In the genomic region with DNA sequence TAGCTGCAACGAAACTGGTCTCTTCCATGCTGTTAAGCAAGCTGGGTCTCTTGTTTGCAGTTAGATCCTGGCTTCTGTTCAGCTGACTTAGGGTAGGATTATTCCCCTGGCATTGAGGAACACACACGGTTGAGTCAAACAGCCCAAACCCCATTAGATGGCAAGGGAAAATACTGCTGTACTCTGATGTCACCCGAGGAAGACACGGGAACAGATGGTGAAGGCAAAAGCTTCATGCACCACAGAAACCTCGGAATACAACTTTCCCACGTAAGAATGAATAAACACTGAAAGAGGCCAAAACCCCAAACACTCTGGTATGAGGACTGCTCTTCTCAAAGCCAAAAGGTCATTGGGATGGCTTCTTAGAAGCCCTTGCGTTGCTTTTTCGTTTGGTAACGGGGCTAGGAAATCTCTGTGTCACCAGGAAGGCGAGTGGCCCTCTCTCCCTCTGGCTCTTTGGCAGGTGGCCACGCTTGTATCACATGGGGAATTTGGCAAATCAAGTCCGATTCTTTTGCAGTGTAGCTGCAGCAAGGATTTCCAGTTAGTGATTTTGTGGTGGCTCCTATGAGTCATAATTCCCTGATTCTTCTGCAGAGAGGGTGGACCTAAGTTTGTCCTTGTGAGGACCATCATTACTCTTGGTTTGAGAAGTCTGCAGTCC, we compare ENCODE assay signal across 8 cellular contexts. TPM values are rescaled to one million over a fixed set of nuclear protein-coding genes. Genes with fewer than 3 reads are reported as not detected.
DNase-seq lines count a peak whose midpoint lies in the region; ATAC-seq and TF ChIP-seq lines count a peak whose summit lies in the region.

No MANE protein-coding gene starts in this region.

- H3K36me3 ChIP-seq in HEK293 (ENCODE audit: control insufficient read depth in 2 of 2, insufficient read depth in 1 of 2, low read length in 2 of 2) (no peaks in the 10 kb centered on the region), SJSA1 (no peaks in the 10 kb centered on the region), esophagus (ENCODE audit: control insufficient read depth in 2 of 2, insufficient read depth in 2 of 2, low read length in 1 of 2) (no peaks in the 10 kb centered on the region)

- peak; percentile 80 for DNase-seq in CD1c-positive myeloid dendritic cell (ENCODE audit: extremely low spot score)
- peak; percentile 81 to 86 for DNase-seq in SJSA1 (ENCODE audit: low read depth in 1 of 2, low spot score in 2 of 2)
- DNase-seq in nucleus accumbens (lab: John Stamatoyannopoulos, UW) = peak in 47 of 56 donors; percentile 3 to 81 (median 36)
- DNase-seq in NCI-H1436 treated with DMSO at 0.1 percent for 48 hours (lab: John Stamatoyannopoulos, UW) = no peak
- no peak for DNase-seq in NCI-H345 treated with DMSO at 0.1 percent for 48 hours (lab: John Stamatoyannopoulos, UW; ENCODE audit: unreplicated experiment)

- CTCF ChIA-PET in HEK293 (lab: Yijun Ruan, JAX) = interaction anchor here (0.6 to 0.9 kb wide), 3 partner anchors 54 to 422 kb away, joined by 3 read pairs; no protein-coding TSS in a partner anchor

- H3K4me1 ChIP-seq in HEK293 (ENCODE audit: control insufficient read depth, insufficient read depth, low read length) (no peaks in the 10 kb centered on the region), SJSA1 (replicated peaks) (peaks cover 15% of the 10 kb centered on the region), esophagus (ENCODE audit: control insufficient read depth in 2 of 2, insufficient read depth in 2 of 2, low read length in 1 of 2) (no peaks in the 10 kb centered on the region)

- H3K4me3 ChIP-seq in HEK293 (ENCODE audit: low read depth, low read length) (no peak overlapping the region), SJSA1 (no peak overlapping the region), esophagus (ENCODE audit: low read depth in 1 of 2, low read length in 2 of 2) (no peak overlapping the region)

- 9 to 27% methylated on average over 12 of the region's 12 CpGs for WGBS in esophagus, 2 donors

- H3K27me3 ChIP-seq in SJSA1 (replicated peaks) (no peaks in the 10 kb centered on the region), esophagus (ENCODE audit: control insufficient read depth in 1 of 2, insufficient read depth in 2 of 2, low read length in 2 of 2) (no peaks in the 10 kb centered on the region)

- H3K27ac ChIP-seq in HEK293 (ENCODE audit: extremely low read depth, low read depth, low read length) (no peak overlapping the region), SJSA1 (peak overlapping the region; percentile 17), esophagus (ENCODE audit: low read depth in 2 of 2, low read length in 1 of 2) (peak overlapping the region; percentile 67 to 69)

- H3K9me3 ChIP-seq in HEK293 (ENCODE audit: control insufficient read depth, insufficient read depth, low read depth, low read length) = no peaks in the 10 kb centered on the region
- H3K9me3 ChIP-seq in SJSA1 (replicated peaks) = no peaks in the 10 kb centered on the region
- H3K9me3 ChIP-seq in esophagus (ENCODE audit: control insufficient read depth in 2 of 2, insufficient read depth in 1 of 2, low read depth in 1 of 2, low read length in 1 of 2) = no peaks in the 10 kb centered on the region

- TF ChIP-seq CTCF in HEK293 (tag by site-specific recombination; IDR thresholded peaks at IDR 0.05) = no peak

- ATAC-seq in GM19023 (IDR thresholded peaks at IDR 0.05; ENCODE audit: unreplicated experiment) = no peak

- POLR2A ChIA-PET in HEK293 (lab: Yijun Ruan, JAX) = interaction anchor here (1.0 kb wide), 1 partner anchor 28 kb away, joined by 3 read pairs; no protein-coding TSS in a partner anchor

TF ChIP-seq in HEK293, 187 proteins besides CTCF, POLR2A, EP300 and RAD21:
- TF ChIP-seq ZNF221 (tag by site-specific recombination; IDR thresholded peaks at IDR 0.05; ENCODE audit: borderline replicate concordance) (no peak), ZBTB17 (tag by site-specific recombination; IDR thresholded peaks at IDR 0.05) (peak; percentile 28; the same call in 1 of the 2 replicates), ZNF701 (tag by site-specific recombination; IDR thresholded peaks at IDR 0.05) (no peak), ZNF366 (tag by site-specific recombination; conservative IDR thresholded peaks at IDR 0.05) (peak; percentile 29; the same call in 1 of the 2 replicates), GFI1B (tag by site-specific recombination; IDR thresholded peaks at IDR 0.05) (peak; percentile 92), KLF9 (tag by site-specific recombination; IDR thresholded peaks at IDR 0.05; ENCODE audit: low read depth) (no peak), ZNF555 (tag by site-specific recombination; conservative IDR thresholded peaks at IDR 0.05) (no peak), KLF8 (tag by site-specific recombination; IDR thresholded peaks at IDR 0.05) (0 out of 2 replicates have a peak, but pooled peaks have one; percentile 14), ZIC2 (tag by site-specific recombination; IDR thresholded peaks at IDR 0.05) (no peak), ZNF623 (tag by site-specific recombination; IDR thresholded peaks at IDR 0.05) (no peak), ZNF677 (tag by site-specific recombination; IDR thresholded peaks at IDR 0.05) (no peak)
- TF ChIP-seq, protein P1, sequence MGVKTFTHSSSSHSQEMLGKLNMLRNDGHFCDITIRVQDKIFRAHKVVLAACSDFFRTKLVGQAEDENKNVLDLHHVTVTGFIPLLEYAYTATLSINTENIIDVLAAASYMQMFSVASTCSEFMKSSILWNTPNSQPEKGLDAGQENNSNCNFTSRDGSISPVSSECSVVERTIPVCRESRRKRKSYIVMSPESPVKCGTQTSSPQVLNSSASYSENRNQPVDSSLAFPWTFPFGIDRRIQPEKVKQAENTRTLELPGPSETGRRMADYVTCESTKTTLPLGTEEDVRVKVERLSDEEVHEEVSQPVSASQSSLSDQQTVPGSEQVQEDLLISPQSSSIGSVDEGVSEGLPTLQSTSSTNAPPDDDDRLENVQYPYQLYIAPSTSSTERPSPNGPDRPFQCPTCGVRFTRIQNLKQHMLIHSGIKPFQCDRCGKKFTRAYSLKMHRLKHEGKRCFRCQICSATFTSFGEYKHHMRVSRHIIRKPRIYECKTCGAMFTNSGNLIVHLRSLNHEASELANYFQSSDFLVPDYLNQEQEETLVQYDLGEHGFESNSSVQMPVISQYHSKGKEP (tag by site-specific recombination; IDR thresholded peaks at IDR 0.05) = peak; percentile 29; the same call in 1 of the 2 replicates
- TF ChIP-seq, protein P2, sequence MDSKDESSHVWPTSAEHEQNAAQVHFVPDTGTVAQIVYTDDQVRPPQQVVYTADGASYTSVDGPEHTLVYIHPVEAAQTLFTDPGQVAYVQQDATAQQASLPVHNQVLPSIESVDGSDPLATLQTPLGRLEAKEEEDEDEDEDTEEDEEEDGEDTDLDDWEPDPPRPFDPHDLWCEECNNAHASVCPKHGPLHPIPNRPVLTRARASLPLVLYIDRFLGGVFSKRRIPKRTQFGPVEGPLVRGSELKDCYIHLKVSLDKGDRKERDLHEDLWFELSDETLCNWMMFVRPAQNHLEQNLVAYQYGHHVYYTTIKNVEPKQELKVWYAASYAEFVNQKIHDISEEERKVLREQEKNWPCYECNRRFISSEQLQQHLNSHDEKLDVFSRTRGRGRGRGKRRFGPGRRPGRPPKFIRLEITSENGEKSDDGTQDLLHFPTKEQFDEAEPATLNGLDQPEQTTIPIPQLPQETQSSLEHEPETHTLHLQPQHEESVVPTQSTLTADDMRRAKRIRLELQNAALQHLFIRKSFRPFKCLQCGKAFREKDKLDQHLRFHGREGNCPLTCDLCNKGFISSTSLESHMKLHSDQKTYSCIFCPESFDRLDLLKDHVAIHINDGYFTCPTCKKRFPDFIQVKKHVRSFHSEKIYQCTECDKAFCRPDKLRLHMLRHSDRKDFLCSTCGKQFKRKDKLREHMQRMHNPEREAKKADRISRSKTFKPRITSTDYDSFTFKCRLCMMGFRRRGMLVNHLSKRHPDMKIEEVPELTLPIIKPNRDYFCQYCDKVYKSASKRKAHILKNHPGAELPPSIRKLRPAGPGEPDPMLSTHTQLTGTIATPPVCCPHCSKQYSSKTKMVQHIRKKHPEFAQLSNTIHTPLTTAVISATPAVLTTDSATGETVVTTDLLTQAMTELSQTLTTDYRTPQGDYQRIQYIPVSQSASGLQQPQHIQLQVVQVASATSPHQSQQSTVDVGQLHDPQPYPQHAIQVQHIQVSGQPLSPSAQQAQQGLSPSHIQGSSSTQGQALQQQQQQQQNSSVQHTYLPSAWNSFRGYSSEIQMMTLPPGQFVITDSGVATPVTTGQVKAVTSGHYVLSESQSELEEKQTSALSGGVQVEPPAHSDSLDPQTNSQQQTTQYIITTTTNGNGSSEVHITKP (tag by site-specific recombination; IDR thresholded peaks at IDR 0.05) = no peak
- TF ChIP-seq, protein P3, sequence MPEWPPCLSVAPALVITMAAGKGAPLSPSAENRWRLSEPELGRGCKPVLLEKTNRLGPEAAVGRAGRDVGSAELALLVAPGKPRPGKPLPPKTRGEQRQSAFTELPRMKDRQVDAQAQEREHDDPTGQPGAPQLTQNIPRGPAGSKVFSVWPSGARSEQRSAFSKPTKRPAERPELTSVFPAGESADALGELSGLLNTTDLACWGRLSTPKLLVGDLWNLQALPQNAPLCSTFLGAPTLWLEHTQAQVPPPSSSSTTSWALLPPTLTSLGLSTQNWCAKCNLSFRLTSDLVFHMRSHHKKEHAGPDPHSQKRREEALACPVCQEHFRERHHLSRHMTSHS (tag by site-specific recombination; IDR thresholded peaks at IDR 0.05) = no peak
- TF ChIP-seq, protein P4, sequence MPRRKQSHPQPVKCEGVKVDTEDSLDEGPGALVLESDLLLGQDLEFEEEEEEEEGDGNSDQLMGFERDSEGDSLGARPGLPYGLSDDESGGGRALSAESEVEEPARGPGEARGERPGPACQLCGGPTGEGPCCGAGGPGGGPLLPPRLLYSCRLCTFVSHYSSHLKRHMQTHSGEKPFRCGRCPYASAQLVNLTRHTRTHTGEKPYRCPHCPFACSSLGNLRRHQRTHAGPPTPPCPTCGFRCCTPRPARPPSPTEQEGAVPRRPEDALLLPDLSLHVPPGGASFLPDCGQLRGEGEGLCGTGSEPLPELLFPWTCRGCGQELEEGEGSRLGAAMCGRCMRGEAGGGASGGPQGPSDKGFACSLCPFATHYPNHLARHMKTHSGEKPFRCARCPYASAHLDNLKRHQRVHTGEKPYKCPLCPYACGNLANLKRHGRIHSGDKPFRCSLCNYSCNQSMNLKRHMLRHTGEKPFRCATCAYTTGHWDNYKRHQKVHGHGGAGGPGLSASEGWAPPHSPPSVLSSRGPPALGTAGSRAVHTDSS (tag by site-specific recombination; IDR thresholded peaks at IDR 0.05) = peak; percentile 48

RNA-seq across cellular contexts. Expression of a gene that starts 16.7 kb away (rescaled TPM):
- total RNA-seq in SJSA1 (2014; rRNA removed; shearing (Covaris generic)) = 4.1 and 8.1 TPM in 2 replicates
- polyA plus RNA-seq in esophagus = 1 to 10 TPM; 4.3 to 4.8 TPM

Comparison
In these comparisons a context has a peak if more than half of its experiments do, and no peak if none do; other contexts are left out.
1. DNase-seq: peak in CD1c-positive myeloid dendritic cell (single experiment), SJSA1 (2 of 2) and nucleus accumbens (47 of 56); none in NCI-H1436 treated with DMSO at 0.1 percent for 48 hours (single experiment) and NCI-H345 treated with DMSO at 0.1 percent for 48 hours (single experiment).